Comparison of ENCODE assay signal across 1 cellular context in genomic region chr12:105107497-105108371, GRCh38.
TF ChIP-seq lines count a peak whose summit lies in the region.

A gene with protein sequence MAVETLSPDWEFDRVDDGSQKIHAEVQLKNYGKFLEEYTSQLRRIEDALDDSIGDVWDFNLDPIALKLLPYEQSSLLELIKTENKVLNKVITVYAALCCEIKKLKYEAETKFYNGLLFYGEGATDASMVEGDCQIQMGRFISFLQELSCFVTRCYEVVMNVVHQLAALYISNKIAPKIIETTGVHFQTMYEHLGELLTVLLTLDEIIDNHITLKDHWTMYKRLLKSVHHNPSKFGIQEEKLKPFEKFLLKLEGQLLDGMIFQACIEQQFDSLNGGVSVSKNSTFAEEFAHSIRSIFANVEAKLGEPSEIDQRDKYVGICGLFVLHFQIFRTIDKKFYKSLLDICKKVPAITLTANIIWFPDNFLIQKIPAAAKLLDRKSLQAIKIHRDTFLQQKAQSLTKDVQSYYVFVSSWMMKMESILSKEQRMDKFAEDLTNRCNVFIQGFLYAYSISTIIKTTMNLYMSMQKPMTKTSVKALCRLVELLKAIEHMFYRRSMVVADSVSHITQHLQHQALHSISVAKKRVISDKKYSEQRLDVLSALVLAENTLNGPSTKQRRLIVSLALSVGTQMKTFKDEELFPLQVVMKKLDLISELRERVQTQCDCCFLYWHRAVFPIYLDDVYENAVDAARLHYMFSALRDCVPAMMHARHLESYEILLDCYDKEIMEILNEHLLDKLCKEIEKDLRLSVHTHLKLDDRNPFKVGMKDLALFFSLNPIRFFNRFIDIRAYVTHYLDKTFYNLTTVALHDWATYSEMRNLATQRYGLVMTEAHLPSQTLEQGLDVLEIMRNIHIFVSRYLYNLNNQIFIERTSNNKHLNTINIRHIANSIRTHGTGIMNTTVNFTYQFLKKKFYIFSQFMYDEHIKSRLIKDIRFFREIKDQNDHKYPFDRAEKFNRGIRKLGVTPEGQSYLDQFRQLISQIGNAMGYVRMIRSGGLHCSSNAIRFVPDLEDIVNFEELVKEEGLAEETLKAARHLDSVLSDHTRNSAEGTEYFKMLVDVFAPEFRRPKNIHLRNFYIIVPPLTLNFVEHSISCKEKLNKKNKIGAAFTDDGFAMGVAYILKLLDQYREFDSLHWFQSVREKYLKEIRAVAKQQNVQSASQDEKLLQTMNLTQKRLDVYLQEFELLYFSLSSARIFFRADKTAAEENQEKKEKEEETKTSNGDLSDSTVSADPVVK (plus strand): TSS chr12:105107731. CDS start chr12:105107801, 70 bp downstream.

TF ChIP-seq in HepG2, 621 proteins besides CTCF, POLR2A, EP300 and RAD21 (continued from another document and continues in another):
- TF ChIP-seq HDAC6 (IDR thresholded peaks at IDR 0.05; ENCODE audit: low read depth, low read length) (no peak), KMT2B (CRISPR knock-in tag; IDR thresholded peaks at IDR 0.05) (peak; percentile 92), CEBPB (IDR thresholded peaks at IDR 0.05; ENCODE audit: borderline replicate concordance, low read depth, low read length) (no peak), ATF7 (IDR thresholded peaks at IDR 0.05) (no peak), ATF7 (CRISPR knock-in tag; IDR thresholded peaks at IDR 0.05) (0 out of 2 replicates have a peak, but pooled peaks have one; percentile 34), HMG20A (CRISPR knock-in tag; IDR thresholded peaks at IDR 0.05; ENCODE audit: borderline replicate concordance) (no peak), HBP1 (CRISPR knock-in tag; IDR thresholded peaks at IDR 0.05; ENCODE audit: low read depth) (peak; percentile 83; the same call in 1 of the 2 replicates), IKZF1 (IDR thresholded peaks at IDR 0.05) (no peak), SATB2 (CRISPR knock-in tag; IDR thresholded peaks at IDR 0.05) (peak; percentile 37; the same call in 1 of the 2 replicates), TOE1 (CRISPR knock-in tag; IDR thresholded peaks at IDR 0.05) (no peak; the same call in 1 of the 2 replicates), ZNF572 (CRISPR knock-in tag; IDR thresholded peaks at IDR 0.05) (peak; percentile 79; the same call in 1 of the 2 replicates), KLF6 (CRISPR knock-in tag; IDR thresholded peaks at IDR 0.05) (peak; percentile 93), IRX3 (CRISPR knock-in tag; IDR thresholded peaks at IDR 0.05; ENCODE audit: borderline replicate concordance, low read depth) (peak; percentile 77; the same call in 1 of the 2 replicates), SCMH1 (CRISPR knock-in tag; IDR thresholded peaks at IDR 0.05; ENCODE audit: borderline replicate concordance) (no peak), ZNF879 (CRISPR knock-in tag; IDR thresholded peaks at IDR 0.05) (no peak), SMC3 (IDR thresholded peaks at IDR 0.05; ENCODE audit: low read length) (no peak), NCOR1 (IDR thresholded peaks at IDR 0.05; ENCODE audit: borderline replicate concordance, low read length) (no peak), ISL2 (CRISPR knock-in tag; IDR thresholded peaks at IDR 0.05) (no peak; the same call in 1 of the 2 replicates), ZKSCAN8 (CRISPR knock-in tag; IDR thresholded peaks at IDR 0.05; ENCODE audit: borderline replicate concordance) (no peak), TRIM24 (CRISPR knock-in tag; IDR thresholded peaks at IDR 0.05) (no peak), HNRNPL (IDR thresholded peaks at IDR 0.05; ENCODE audit: low read depth, low read length) (peak; percentile 58; the same call in 1 of the 2 replicates), LCORL (IDR thresholded peaks at IDR 0.05) (no peak), LCORL (CRISPR knock-in tag; IDR thresholded peaks at IDR 0.05) (peak; percentile 89), ZNF670 (CRISPR knock-in tag; IDR thresholded peaks at IDR 0.05; ENCODE audit: borderline replicate concordance) (no peak), TBX2 (CRISPR knock-in tag; IDR thresholded peaks at IDR 0.05; ENCODE audit: borderline replicate concordance) (peak; percentile 95), ERF (CRISPR knock-in tag; IDR thresholded peaks at IDR 0.05) (peak; percentile 93), KMT2A (CRISPR knock-in tag; IDR thresholded peaks at IDR 0.05) (peak; percentile 94; the same call in 1 of the 2 replicates), ZNF781 (CRISPR knock-in tag; IDR thresholded peaks at IDR 0.05; ENCODE audit: borderline replicate concordance, not compliant biosample characterization) (no peak), ZNF441 (CRISPR knock-in tag; IDR thresholded peaks at IDR 0.05; ENCODE audit: borderline replicate concordance) (peak; percentile 6; the same call in 1 of the 2 replicates), REL (CRISPR knock-in tag; conservative IDR thresholded peaks at IDR 0.05) (peak; percentile 83; the same call in 1 of the 2 replicates), ZFP37 (CRISPR knock-in tag; IDR thresholded peaks at IDR 0.05; ENCODE audit: borderline replicate concordance) (no peak), CHD4 (IDR thresholded peaks at IDR 0.05; ENCODE audit: borderline replicate concordance, low read length) (no peak), FOXK2 (IDR thresholded peaks at IDR 0.05) (no peak), ONECUT2 (CRISPR knock-in tag; IDR thresholded peaks at IDR 0.05) (no peak), KDM5B (CRISPR knock-in tag; IDR thresholded peaks at IDR 0.05; ENCODE audit: borderline replicate concordance) (peak; percentile 97), ZNF382 (CRISPR knock-in tag; IDR thresholded peaks at IDR 0.05; ENCODE audit: borderline replicate concordance) (no peak), MED13 (CRISPR knock-in tag; IDR thresholded peaks at IDR 0.05) (no peak), NR2C2 (CRISPR knock-in tag; IDR thresholded peaks at IDR 0.05; ENCODE audit: borderline replicate concordance) (peak; percentile 86), REXO4 (CRISPR knock-in tag; IDR thresholded peaks at IDR 0.05; ENCODE audit: borderline replicate concordance) (0 out of 2 replicates have a peak, but pooled peaks have one; percentile 58), HOXA3 (CRISPR knock-in tag; IDR thresholded peaks at IDR 0.05) (peak; percentile 94), ZFP1 (CRISPR knock-in tag; IDR thresholded peaks at IDR 0.05) (no peak; the same call in 1 of the 2 replicates), ZNF660 (CRISPR knock-in tag; IDR thresholded peaks at IDR 0.05; ENCODE audit: borderline replicate concordance, low read depth) (no peak), ZNF546 (CRISPR knock-in tag; conservative IDR thresholded peaks at IDR 0.05) (peak; percentile 98), ZNF549 (CRISPR knock-in tag; IDR thresholded peaks at IDR 0.05) (no peak), ZNF724P (CRISPR knock-in tag; IDR thresholded peaks at IDR 0.05; ENCODE audit: borderline replicate concordance) (peak; percentile 81; the same call in 1 of the 2 replicates), ZC3H13 (CRISPR knock-in tag; IDR thresholded peaks at IDR 0.05) (peak; percentile 91; the same call in 1 of the 2 replicates), NCOA5 (CRISPR knock-in tag; IDR thresholded peaks at IDR 0.05) (no peak), ELF3 (CRISPR knock-in tag; IDR thresholded peaks at IDR 0.05) (peak; percentile 69; the same call in 1 of the 2 replicates), ZNF891 (CRISPR knock-in tag; IDR thresholded peaks at IDR 0.05) (peak; percentile 93; the same call in 1 of the 2 replicates)
- TF ChIP-seq, protein P1, sequence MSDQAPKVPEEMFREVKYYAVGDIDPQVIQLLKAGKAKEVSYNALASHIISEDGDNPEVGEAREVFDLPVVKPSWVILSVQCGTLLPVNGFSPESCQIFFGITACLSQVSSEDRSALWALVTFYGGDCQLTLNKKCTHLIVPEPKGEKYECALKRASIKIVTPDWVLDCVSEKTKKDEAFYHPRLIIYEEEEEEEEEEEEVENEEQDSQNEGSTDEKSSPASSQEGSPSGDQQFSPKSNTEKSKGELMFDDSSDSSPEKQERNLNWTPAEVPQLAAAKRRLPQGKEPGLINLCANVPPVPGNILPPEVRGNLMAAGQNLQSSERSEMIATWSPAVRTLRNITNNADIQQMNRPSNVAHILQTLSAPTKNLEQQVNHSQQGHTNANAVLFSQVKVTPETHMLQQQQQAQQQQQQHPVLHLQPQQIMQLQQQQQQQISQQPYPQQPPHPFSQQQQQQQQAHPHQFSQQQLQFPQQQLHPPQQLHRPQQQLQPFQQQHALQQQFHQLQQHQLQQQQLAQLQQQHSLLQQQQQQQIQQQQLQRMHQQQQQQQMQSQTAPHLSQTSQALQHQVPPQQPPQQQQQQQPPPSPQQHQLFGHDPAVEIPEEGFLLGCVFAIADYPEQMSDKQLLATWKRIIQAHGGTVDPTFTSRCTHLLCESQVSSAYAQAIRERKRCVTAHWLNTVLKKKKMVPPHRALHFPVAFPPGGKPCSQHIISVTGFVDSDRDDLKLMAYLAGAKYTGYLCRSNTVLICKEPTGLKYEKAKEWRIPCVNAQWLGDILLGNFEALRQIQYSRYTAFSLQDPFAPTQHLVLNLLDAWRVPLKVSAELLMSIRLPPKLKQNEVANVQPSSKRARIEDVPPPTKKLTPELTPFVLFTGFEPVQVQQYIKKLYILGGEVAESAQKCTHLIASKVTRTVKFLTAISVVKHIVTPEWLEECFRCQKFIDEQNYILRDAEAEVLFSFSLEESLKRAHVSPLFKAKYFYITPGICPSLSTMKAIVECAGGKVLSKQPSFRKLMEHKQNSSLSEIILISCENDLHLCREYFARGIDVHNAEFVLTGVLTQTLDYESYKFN (CRISPR knock-in tag; conservative IDR thresholded peaks at IDR 0.05), result peak; percentile 51; the same call in 1 of the 2 replicates
- TF ChIP-seq, protein P2, sequence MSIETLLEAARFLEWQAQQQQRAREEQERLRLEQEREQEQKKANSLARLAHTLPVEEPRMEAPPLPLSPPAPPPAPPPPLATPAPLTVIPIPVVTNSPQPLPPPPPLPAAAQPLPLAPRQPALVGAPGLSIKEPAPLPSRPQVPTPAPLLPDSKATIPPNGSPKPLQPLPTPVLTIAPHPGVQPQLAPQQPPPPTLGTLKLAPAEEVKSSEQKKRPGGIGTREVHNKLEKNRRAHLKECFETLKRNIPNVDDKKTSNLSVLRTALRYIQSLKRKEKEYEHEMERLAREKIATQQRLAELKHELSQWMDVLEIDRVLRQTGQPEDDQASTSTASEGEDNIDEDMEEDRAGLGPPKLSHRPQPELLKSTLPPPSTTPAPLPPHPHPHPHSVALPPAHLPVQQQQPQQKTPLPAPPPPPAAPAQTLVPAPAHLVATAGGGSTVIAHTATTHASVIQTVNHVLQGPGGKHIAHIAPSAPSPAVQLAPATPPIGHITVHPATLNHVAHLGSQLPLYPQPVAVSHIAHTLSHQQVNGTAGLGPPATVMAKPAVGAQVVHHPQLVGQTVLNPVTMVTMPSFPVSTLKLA (IDR thresholded peaks at IDR 0.05), result peak; percentile 50
- TF ChIP-seq, protein P3, sequence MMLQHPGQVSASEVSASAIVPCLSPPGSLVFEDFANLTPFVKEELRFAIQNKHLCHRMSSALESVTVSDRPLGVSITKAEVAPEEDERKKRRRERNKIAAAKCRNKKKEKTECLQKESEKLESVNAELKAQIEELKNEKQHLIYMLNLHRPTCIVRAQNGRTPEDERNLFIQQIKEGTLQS (CRISPR knock-in tag; IDR thresholded peaks at IDR 0.05), result peak; percentile 11; the same call in 1 of the 2 replicates
- TF ChIP-seq, protein P4, sequence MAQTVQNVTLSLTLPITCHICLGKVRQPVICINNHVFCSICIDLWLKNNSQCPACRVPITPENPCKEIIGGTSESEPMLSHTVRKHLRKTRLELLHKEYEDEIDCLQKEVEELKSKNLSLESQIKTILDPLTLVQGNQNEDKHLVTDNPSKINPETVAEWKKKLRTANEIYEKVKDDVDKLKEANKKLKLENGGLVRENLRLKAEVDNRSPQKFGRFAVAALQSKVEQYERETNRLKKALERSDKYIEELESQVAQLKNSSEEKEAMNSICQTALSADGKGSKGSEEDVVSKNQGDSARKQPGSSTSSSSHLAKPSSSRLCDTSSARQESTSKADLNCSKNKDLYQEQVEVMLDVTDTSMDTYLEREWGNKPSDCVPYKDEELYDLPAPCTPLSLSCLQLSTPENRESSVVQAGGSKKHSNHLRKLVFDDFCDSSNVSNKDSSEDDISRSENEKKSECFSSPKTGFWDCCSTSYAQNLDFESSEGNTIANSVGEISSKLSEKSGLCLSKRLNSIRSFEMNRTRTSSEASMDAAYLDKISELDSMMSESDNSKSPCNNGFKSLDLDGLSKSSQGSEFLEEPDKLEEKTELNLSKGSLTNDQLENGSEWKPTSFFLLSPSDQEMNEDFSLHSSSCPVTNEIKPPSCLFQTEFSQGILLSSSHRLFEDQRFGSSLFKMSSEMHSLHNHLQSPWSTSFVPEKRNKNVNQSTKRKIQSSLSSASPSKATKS (CRISPR knock-in tag; IDR thresholded peaks at IDR 0.05), result 0 out of 2 replicates have a peak, but pooled peaks have one; percentile 75
- TF ChIP-seq, protein P5, sequence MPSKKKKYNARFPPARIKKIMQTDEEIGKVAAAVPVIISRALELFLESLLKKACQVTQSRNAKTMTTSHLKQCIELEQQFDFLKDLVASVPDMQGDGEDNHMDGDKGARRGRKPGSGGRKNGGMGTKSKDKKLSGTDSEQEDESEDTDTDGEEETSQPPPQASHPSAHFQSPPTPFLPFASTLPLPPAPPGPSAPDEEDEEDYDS (CRISPR knock-in tag; IDR thresholded peaks at IDR 0.05), result peak; percentile 82
- TF ChIP-seq, protein P6, sequence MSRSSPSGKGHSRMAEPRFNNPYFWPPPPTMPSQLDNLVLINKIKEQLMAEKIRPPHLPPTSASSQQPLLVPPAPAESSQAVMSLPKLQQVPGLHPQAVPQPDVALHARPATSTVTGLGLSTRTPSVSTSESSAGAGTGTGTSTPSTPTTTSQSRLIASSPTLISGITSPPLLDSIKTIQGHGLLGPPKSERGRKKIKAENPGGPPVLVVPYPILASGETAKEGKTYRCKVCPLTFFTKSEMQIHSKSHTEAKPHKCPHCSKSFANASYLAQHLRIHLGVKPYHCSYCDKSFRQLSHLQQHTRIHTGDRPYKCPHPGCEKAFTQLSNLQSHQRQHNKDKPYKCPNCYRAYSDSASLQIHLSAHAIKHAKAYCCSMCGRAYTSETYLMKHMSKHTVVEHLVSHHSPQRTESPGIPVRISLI (CRISPR knock-in tag; IDR thresholded peaks at IDR 0.05; ENCODE audit: borderline replicate concordance), result no peak
- TF ChIP-seq, protein P7, sequence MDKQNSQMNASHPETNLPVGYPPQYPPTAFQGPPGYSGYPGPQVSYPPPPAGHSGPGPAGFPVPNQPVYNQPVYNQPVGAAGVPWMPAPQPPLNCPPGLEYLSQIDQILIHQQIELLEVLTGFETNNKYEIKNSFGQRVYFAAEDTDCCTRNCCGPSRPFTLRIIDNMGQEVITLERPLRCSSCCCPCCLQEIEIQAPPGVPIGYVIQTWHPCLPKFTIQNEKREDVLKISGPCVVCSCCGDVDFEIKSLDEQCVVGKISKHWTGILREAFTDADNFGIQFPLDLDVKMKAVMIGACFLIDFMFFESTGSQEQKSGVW (CRISPR knock-in tag; IDR thresholded peaks at IDR 0.05; ENCODE audit: borderline replicate concordance), result no peak; the same call in 1 of the 2 replicates
